In genomic region chr16:4775005-4775404, GRCh38 we compare ENCODE assay signal across 1 cellular context.
TF ChIP-seq lines count a peak whose summit lies in the region.

No MANE protein-coding gene starts in this region.

TF ChIP-seq in HepG2, 621 proteins besides CTCF, POLR2A, EP300 and RAD21:
- TF ChIP-seq, protein P1, sequence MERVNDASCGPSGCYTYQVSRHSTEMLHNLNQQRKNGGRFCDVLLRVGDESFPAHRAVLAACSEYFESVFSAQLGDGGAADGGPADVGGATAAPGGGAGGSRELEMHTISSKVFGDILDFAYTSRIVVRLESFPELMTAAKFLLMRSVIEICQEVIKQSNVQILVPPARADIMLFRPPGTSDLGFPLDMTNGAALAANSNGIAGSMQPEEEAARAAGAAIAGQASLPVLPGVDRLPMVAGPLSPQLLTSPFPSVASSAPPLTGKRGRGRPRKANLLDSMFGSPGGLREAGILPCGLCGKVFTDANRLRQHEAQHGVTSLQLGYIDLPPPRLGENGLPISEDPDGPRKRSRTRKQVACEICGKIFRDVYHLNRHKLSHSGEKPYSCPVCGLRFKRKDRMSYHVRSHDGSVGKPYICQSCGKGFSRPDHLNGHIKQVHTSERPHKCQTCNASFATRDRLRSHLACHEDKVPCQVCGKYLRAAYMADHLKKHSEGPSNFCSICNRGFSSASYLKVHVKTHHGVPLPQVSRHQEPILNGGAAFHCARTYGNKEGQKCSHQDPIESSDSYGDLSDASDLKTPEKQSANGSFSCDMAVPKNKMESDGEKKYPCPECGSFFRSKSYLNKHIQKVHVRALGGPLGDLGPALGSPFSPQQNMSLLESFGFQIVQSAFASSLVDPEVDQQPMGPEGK (CRISPR knock-in tag; IDR thresholded peaks at IDR 0.05), result peak; percentile 53
- TF ChIP-seq ZNF777 (CRISPR knock-in tag; IDR thresholded peaks at IDR 0.05) (peak; percentile 34; the same call in 1 of the 2 replicates), ASH2L (IDR thresholded peaks at IDR 0.05; ENCODE audit: insufficient read length, low read depth, low read length) (no peak), ZNF687 (CRISPR knock-in tag; IDR thresholded peaks at IDR 0.05) (peak; percentile 21; the same call in 1 of the 2 replicates), RFXANK (CRISPR knock-in tag; IDR thresholded peaks at IDR 0.05) (no peak), SOX13 (IDR thresholded peaks at IDR 0.05) (no peak), SOX13 (CRISPR knock-in tag; conservative IDR thresholded peaks at IDR 0.05 in 1 of 2, IDR thresholded peaks at IDR 0.05 in 1 of 2) (no peak)
